In genomic region chr6:28615616-28615954, GRCh38 we compare ENCODE assay signal across 1 cellular context.
TF ChIP-seq lines count a peak whose summit lies in the region.

No MANE protein-coding gene starts in this region.

TF ChIP-seq in K562, 482 proteins besides CTCF, POLR2A, EP300 and RAD21 (continues in another document):
- TF ChIP-seq ZNF134 (CRISPR knock-in tag; conservative IDR thresholded peaks at IDR 0.05) (no peak), TRIM24 (IDR thresholded peaks at IDR 0.05) (peak in 1 of 2 experiments; percentile 10; a peak in 1 of 4 replicates), ZNF398 (CRISPR knock-in tag; IDR thresholded peaks at IDR 0.05) (no peak), DPF2 (IDR thresholded peaks at IDR 0.05) (0 out of 2 replicates have a peak, but pooled peaks have one; percentile 6), TEAD1 (CRISPR knock-in tag; IDR thresholded peaks at IDR 0.05) (no peak), LEF1 (IDR thresholded peaks at IDR 0.05) (no peak), ZNF512 (tag; IDR thresholded peaks at IDR 0.05) (no peak), EWSR1 (IDR thresholded peaks at IDR 0.05; ENCODE audit: borderline replicate concordance, low read depth, partially characterized antibody) (no peak), OTX1 (CRISPR knock-in tag; IDR thresholded peaks at IDR 0.05) (0 out of 2 replicates have a peak, but pooled peaks have one; percentile 40), ATF3 (IDR thresholded peaks at IDR 0.05) (peak; percentile 99), ATF3 (CRISPR knock-in tag; conservative IDR thresholded peaks at IDR 0.05) (peak; percentile 69; the same call in 1 of the 2 replicates), ASH1L (IDR thresholded peaks at IDR 0.05; ENCODE audit: borderline replicate concordance, low read depth, partially characterized antibody) (peak; percentile 4), DIDO1 (tag; IDR thresholded peaks at IDR 0.05; ENCODE audit: low read depth) (no peak), PHF21A (IDR thresholded peaks at IDR 0.05; ENCODE audit: borderline replicate concordance, low read depth) (no peak), MTA2 (IDR thresholded peaks at IDR 0.05; ENCODE audit: low read depth) (no peak), BRCA1 (IDR thresholded peaks at IDR 0.05) (no peak), BRCA1 (CRISPR knock-in tag; IDR thresholded peaks at IDR 0.05) (no peak), HMGN3 (IDR thresholded peaks at IDR 0.05; ENCODE audit: borderline replicate concordance, extremely low read depth, insufficient read length, low read depth, low read length) (no peak), ZZZ3 (IDR thresholded peaks at IDR 0.05) (no peak), CBFA2T3 (IDR thresholded peaks at IDR 0.05) (no peak), NFATC3 (IDR thresholded peaks at IDR 0.05) (0 out of 2 replicates have a peak, but pooled peaks have one; percentile 55), PHB (CRISPR knock-in tag; IDR thresholded peaks at IDR 0.05) (no peak), TCF7L2 (IDR thresholded peaks at IDR 0.05; ENCODE audit: low read depth, low read length) (no peak), ZNF551 (CRISPR knock-in tag; IDR thresholded peaks at IDR 0.05) (no peak), RBM14 (IDR thresholded peaks at IDR 0.05; ENCODE audit: borderline replicate concordance, insufficient read depth, low read depth, low read length) (no peak), ZNF384 (IDR thresholded peaks at IDR 0.05; ENCODE audit: low read depth, low read length) (0 out of 2 replicates have a peak, but pooled peaks have one; percentile 6), SRSF7 (optimal IDR thresholded peaks at IDR 0.05; ENCODE audit: low read depth, low read length) (no peak), POLR3G (IDR thresholded peaks at IDR 0.05; ENCODE audit: extremely low read depth, insufficient read length, insufficient replicate concordance) (no peak), ZNF518B (CRISPR knock-in tag; IDR thresholded peaks at IDR 0.05) (no peak), ZSCAN32 (CRISPR knock-in tag; IDR thresholded peaks at IDR 0.05) (peak; percentile 70; the same call in 1 of the 2 replicates), NFRKB (IDR thresholded peaks at IDR 0.05; ENCODE audit: low read depth) (0 out of 2 replicates have a peak, but pooled peaks have one; percentile 83), HLTF (IDR thresholded peaks at IDR 0.05) (no peak), PML (IDR thresholded peaks at IDR 0.05; ENCODE audit: low read length) (no peak), GABPA (tag; conservative IDR thresholded peaks at IDR 0.05; ENCODE audit: low read depth) (no peak), SNRNP70 (optimal IDR thresholded peaks at IDR 0.05; ENCODE audit: low read depth, low read length) (no peak), ZNF239 (CRISPR knock-in tag; IDR thresholded peaks at IDR 0.05) (no peak), POLR3A (IDR thresholded peaks at IDR 0.05; ENCODE audit: borderline replicate concordance, extremely low read depth, insufficient read depth, insufficient read length) (no peak), SMARCA4 (IDR thresholded peaks at IDR 0.05) (no peak), PHB2 (IDR thresholded peaks at IDR 0.05; ENCODE audit: low read depth) (no peak), SUPT5H (IDR thresholded peaks at IDR 0.05) (no peak), ZNF217 (CRISPR knock-in tag; IDR thresholded peaks at IDR 0.05) (no peak), ZNF584 (CRISPR knock-in tag; IDR thresholded peaks at IDR 0.05; ENCODE audit: low read depth) (0 out of 2 replicates have a peak, but pooled peaks have one; percentile 26), CHD2 (IDR thresholded peaks at IDR 0.05; ENCODE audit: low read depth, low read length) (no peak), CEBPG (CRISPR knock-in tag; IDR thresholded peaks at IDR 0.05) (peak; percentile 96), CEBPG (tag; conservative IDR thresholded peaks at IDR 0.05 in 1 of 2, IDR thresholded peaks at IDR 0.05 in 1 of 2) (peak; percentile 98), GTF2E2 (tag; IDR thresholded peaks at IDR 0.05) (no peak), DDX20 (tag; IDR thresholded peaks at IDR 0.05; ENCODE audit: low read depth) (peak; percentile 58), CEBPB (tag; IDR thresholded peaks at IDR 0.05) (peak; percentile 98), KHSRP (IDR thresholded peaks at IDR 0.05) (0 out of 2 replicates have a peak, but pooled peaks have one; percentile 26)
- TF ChIP-seq, protein P1, sequence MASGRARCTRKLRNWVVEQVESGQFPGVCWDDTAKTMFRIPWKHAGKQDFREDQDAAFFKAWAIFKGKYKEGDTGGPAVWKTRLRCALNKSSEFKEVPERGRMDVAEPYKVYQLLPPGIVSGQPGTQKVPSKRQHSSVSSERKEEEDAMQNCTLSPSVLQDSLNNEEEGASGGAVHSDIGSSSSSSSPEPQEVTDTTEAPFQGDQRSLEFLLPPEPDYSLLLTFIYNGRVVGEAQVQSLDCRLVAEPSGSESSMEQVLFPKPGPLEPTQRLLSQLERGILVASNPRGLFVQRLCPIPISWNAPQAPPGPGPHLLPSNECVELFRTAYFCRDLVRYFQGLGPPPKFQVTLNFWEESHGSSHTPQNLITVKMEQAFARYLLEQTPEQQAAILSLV (tag; IDR thresholded peaks at IDR 0.05): peak; percentile 74; the same call in 1 of the 2 replicates
- TF ChIP-seq, protein P2, sequence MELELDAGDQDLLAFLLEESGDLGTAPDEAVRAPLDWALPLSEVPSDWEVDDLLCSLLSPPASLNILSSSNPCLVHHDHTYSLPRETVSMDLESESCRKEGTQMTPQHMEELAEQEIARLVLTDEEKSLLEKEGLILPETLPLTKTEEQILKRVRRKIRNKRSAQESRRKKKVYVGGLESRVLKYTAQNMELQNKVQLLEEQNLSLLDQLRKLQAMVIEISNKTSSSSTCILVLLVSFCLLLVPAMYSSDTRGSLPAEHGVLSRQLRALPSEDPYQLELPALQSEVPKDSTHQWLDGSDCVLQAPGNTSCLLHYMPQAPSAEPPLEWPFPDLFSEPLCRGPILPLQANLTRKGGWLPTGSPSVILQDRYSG (tag; conservative IDR thresholded peaks at IDR 0.05; ENCODE audit: low read depth): no peak
- TF ChIP-seq, protein P3, sequence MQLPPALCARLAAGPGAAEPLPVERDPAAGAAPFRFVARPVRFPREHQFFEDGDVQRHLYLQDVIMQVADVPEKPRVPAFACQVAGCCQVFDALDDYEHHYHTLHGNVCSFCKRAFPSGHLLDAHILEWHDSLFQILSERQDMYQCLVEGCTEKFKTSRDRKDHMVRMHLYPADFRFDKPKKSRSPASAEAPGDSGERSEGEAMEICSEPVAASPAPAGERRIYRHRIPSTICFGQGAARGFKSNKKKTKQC (CRISPR knock-in tag; IDR thresholded peaks at IDR 0.05): no peak
- TF ChIP-seq, protein P4, sequence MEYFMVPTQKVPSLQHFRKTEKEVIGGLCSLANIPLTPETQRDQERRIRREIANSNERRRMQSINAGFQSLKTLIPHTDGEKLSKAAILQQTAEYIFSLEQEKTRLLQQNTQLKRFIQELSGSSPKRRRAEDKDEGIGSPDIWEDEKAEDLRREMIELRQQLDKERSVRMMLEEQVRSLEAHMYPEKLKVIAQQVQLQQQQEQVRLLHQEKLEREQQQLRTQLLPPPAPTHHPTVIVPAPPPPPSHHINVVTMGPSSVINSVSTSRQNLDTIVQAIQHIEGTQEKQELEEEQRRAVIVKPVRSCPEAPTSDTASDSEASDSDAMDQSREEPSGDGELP (CRISPR knock-in tag; IDR thresholded peaks at IDR 0.05; ENCODE audit: borderline replicate concordance): no peak
- TF ChIP-seq, protein P5, sequence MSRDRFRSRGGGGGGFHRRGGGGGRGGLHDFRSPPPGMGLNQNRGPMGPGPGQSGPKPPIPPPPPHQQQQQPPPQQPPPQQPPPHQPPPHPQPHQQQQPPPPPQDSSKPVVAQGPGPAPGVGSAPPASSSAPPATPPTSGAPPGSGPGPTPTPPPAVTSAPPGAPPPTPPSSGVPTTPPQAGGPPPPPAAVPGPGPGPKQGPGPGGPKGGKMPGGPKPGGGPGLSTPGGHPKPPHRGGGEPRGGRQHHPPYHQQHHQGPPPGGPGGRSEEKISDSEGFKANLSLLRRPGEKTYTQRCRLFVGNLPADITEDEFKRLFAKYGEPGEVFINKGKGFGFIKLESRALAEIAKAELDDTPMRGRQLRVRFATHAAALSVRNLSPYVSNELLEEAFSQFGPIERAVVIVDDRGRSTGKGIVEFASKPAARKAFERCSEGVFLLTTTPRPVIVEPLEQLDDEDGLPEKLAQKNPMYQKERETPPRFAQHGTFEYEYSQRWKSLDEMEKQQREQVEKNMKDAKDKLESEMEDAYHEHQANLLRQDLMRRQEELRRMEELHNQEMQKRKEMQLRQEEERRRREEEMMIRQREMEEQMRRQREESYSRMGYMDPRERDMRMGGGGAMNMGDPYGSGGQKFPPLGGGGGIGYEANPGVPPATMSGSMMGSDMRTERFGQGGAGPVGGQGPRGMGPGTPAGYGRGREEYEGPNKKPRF (IDR thresholded peaks at IDR 0.05; ENCODE audit: low read depth, low read length): no peak
- TF ChIP-seq, protein P6, sequence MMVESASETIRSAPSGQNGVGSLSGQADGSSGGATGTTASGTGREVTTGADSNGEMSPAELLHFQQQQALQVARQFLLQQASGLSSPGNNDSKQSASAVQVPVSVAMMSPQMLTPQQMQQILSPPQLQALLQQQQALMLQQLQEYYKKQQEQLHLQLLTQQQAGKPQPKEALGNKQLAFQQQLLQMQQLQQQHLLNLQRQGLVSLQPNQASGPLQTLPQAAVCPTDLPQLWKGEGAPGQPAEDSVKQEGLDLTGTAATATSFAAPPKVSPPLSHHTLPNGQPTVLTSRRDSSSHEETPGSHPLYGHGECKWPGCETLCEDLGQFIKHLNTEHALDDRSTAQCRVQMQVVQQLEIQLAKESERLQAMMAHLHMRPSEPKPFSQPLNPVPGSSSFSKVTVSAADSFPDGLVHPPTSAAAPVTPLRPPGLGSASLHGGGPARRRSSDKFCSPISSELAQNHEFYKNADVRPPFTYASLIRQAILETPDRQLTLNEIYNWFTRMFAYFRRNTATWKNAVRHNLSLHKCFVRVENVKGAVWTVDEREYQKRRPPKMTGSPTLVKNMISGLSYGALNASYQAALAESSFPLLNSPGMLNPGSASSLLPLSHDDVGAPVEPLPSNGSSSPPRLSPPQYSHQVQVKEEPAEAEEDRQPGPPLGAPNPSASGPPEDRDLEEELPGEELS (CRISPR knock-in tag; IDR thresholded peaks at IDR 0.05; ENCODE audit: borderline replicate concordance): no peak
- TF ChIP-seq, protein P7, sequence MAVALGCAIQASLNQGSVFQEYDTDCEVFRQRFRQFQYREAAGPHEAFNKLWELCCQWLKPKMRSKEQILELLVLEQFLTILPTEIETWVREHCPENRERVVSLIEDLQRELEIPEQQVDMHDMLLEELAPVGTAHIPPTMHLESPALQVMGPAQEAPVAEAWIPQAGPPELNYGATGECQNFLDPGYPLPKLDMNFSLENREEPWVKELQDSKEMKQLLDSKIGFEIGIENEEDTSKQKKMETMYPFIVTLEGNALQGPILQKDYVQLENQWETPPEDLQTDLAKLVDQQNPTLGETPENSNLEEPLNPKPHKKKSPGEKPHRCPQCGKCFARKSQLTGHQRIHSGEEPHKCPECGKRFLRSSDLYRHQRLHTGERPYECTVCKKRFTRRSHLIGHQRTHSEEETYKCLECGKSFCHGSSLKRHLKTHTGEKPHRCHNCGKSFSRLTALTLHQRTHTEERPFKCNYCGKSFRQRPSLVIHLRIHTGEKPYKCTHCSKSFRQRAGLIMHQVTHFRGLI (CRISPR knock-in tag; IDR thresholded peaks at IDR 0.05): no peak
